ENCODE assay signal across 9 cellular contexts in the genomic region with DNA sequence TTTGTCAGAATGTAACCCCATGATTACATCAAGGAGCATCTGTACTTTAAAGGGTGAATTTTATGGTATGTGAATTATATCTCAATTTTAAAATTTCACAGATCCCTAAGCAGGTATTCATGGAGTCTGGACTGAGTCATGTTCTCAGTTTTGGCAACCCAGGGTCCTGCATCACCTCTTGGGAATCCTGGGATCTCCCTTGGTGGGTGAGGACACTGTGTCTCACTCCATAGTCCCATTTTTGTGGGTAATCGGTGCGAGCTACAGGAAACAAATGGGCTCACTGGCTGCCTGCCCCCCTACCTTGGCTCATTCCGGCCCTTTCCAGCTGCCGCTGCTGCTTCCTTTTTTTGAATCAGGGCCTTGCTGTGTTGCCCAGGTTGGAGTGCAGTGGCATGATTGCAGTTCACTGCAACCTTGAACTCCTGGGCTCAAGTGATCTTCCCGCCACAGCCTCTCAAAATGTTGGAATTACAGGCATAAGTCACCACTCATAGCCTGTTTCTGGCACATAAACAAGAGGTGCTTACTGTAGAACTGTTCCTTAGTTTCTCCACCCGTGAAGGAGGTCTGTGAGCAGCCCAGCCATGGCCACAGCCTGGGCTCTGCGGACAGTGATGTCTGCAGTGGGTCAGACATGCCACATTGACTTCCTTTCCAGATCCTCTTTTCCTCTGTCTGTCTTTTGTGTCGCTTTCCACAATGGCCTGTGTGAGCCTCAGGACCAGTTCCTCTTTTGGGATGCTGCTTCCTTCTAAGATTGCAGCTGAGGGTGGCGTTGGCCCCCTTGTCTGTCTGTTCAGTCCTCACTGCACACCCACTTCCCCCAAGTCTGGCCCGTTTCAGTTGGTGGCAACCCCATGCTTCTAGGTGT. TPM values are rescaled to one million over a fixed set of nuclear protein-coding genes. Genes with fewer than 3 reads are reported as not detected.
DNase-seq lines count a peak whose midpoint lies in the region; ATAC-seq and TF ChIP-seq lines count a peak whose summit lies in the region.
"Had no signal": no experiment of that assay in that cellular context is flagged by ENCODE, and none has a peak within 500 bp of the region (broad histone marks: within the 10 kb centered on the region; RNA-seq: fewer than 3 reads in every experiment).

No MANE protein-coding gene starts in this region.

- POLR2A ChIA-PET in SK-N-SH (lab: Yijun Ruan, JAX), result interaction anchor here (0.6 kb wide), 1 partner anchor 14 kb away, joined by 3 read pairs; no protein-coding TSS in a partner anchor

- intact Hi-C loops in Right ventricle myocardium inferior (cut with DNase I) (no loop called here), cardiac septum (cut with DNase I) (no loop called here), upper lobe of right lung (cut with DNase I) (no loop called here)

- no peaks in the 10 kb centered on the region for H3K79me2 ChIP-seq in SK-N-SH (ENCODE audit: insufficient read depth)

- no peaks in the 10 kb centered on the region for H3K27me3 ChIP-seq in MG63
- no peaks in the 10 kb centered on the region for H3K27me3 ChIP-seq in upper lobe of right lung
- H3K27me3 ChIP-seq in SK-N-SH (ENCODE audit: insufficient read depth), result no peaks in the 10 kb centered on the region

- H3K9ac ChIP-seq in SK-N-SH, result no peak overlapping the region

- TF ChIP-seq RAD21 in SK-N-SH (IDR thresholded peaks at IDR 0.05; ENCODE audit: low read length), result no peak

- H3F3A ChIP-seq in SK-N-SH (replicated peaks; ENCODE audit: insufficient read depth), result no peaks in the 10 kb centered on the region

- H3K4me2 ChIP-seq in SK-N-SH, result no peak overlapping the region

- peak overlapping the region; percentile 95 for H3K27ac Mint-ChIP-seq in endothelial cell (ENCODE audit: unreplicated experiment)

- peak; percentile 64 for DNase-seq in Right ventricle myocardium inferior (ENCODE audit: missing footprints)
- DNase-seq in cardiac septum (ENCODE audit: low spot score), result no peak
- peak; percentile 50 for DNase-seq in MG63
- DNase-seq in endothelial cell (ENCODE audit: low spot score), result no peak
- no peak for DNase-seq in upper lobe of right lung
- no peak for DNase-seq in COLO829 (ENCODE audit: low spot score)
- no peak for DNase-seq in NCI-H2227 (lab: John Stamatoyannopoulos, UW; ENCODE audit: unreplicated experiment)
- no peak for DNase-seq in SK-N-SH

- no peaks in the 10 kb centered on the region for H4K20me1 ChIP-seq in SK-N-SH (ENCODE audit: insufficient read depth)

- no peaks in the 10 kb centered on the region for H3K9me3 Mint-ChIP-seq in endothelial cell (ENCODE audit: unreplicated experiment)

- H3K4me1 Mint-ChIP-seq in endothelial cell (ENCODE audit: unreplicated experiment), result peaks cover 93% of the 10 kb centered on the region

- peaks cover 9% of the 10 kb centered on the region for H3K27me3 Mint-ChIP-seq in endothelial cell (ENCODE audit: unreplicated experiment)

- H3K36me3 Mint-ChIP-seq in endothelial cell (ENCODE audit: low read depth, unreplicated experiment), result peaks cover 55% of the 10 kb centered on the region

- CTCF ChIA-PET in SK-N-SH (lab: Yijun Ruan, JAX), result interaction anchor here (1.1 kb wide), 1 partner anchor 9 kb away, joined by 5 read pairs; no protein-coding TSS in a partner anchor

- H3K4me3 Mint-ChIP-seq in endothelial cell (ENCODE audit: unreplicated experiment), result peak overlapping the region; percentile 79

- no peak overlapping the region for H2AFZ ChIP-seq in SK-N-SH (ENCODE audit: low read depth)

- no peaks in the 10 kb centered on the region for H3K9me3 ChIP-seq in MG63
- no peaks in the 10 kb centered on the region for H3K9me3 ChIP-seq in upper lobe of right lung
- H3K9me3 ChIP-seq in SK-N-SH, result no peaks in the 10 kb centered on the region

- H3K27ac ChIP-seq in upper lobe of right lung (peak overlapping the region; percentile 3), SK-N-SH (ENCODE audit: low read depth in 2 of 2, low read length in 1 of 2) (no peak overlapping the region)

- no peak for TF ChIP-seq CTCF in endothelial cell (IDR thresholded peaks at IDR 0.05; ENCODE audit: unreplicated experiment)
- no peak for TF ChIP-seq CTCF in upper lobe of right lung (IDR thresholded peaks at IDR 0.05)
- no peak for TF ChIP-seq CTCF in SK-N-SH (IDR thresholded peaks at IDR 0.05)

- H3K4me3 ChIP-seq in MG63 (no peak overlapping the region), upper lobe of right lung (no peak overlapping the region), SK-N-SH (ENCODE audit: low read depth in 2 of 2, low read length in 1 of 2) (no peak overlapping the region)
- H3K4me3 ChIP-seq: lung had no signal

- H3K36me3 ChIP-seq in MG63 (no peaks in the 10 kb centered on the region), upper lobe of right lung (no peaks in the 10 kb centered on the region), SK-N-SH (replicated peaks in 1 of 2; ENCODE audit: control insufficient read depth in 1 of 2, insufficient read depth in 2 of 2, low read length in 1 of 2) (no peaks in the 10 kb centered on the region)

- H3K4me1 ChIP-seq in upper lobe of right lung, result peaks cover 59% of the 10 kb centered on the region
- H3K4me1 ChIP-seq in SK-N-SH (ENCODE audit: control insufficient read depth in 1 of 2, insufficient read depth in 2 of 2, low read depth in 1 of 2, low read length in 1 of 2), result peaks cover 0 to 8% of the 10 kb centered on the region in 2 experiments; a peak in 1 of 4 replicates

- H3K9me2 ChIP-seq in SK-N-SH, result no peaks in the 10 kb centered on the region

- 82% methylated on average over 9 of the region's 10 CpGs for WGBS in SK-N-SH (ENCODE audit: low lambda C conversion rate)

- peak; percentile 59 for ATAC-seq in Right ventricle myocardium inferior
- ATAC-seq in upper lobe of right lung, result peak; percentile 82

- no peak for TF ChIP-seq EP300 in SK-N-SH (IDR thresholded peaks at IDR 0.05; ENCODE audit: borderline replicate concordance in 1 of 2, low read depth in 1 of 2, low read length in 1 of 2)

TF ChIP-seq in SK-N-SH, 30 proteins besides CTCF, POLR2A, EP300 and RAD21:
- TF ChIP-seq MXI1 (IDR thresholded peaks at IDR 0.05; ENCODE audit: low read depth, low read length), result no peak

RNA-seq across cellular contexts. Expression of a gene that starts 14.5 kb away (rescaled TPM):
- 5.1 TPM for total RNA-seq in Right ventricle myocardium inferior
- 5.3 TPM for total RNA-seq in cardiac septum
- 5.3 and 7.8 TPM in 2 replicates for total RNA-seq in MG63 (2014; rRNA removed; shearing (Covaris generic); ENCODE audit: low replicate concordance)
- total RNA-seq in endothelial cell (ENCODE audit: unreplicated experiment), result 166 TPM
- 27.0 TPM for total RNA-seq in upper lobe of right lung
- 0.16 and 0.19 TPM in 2 replicates for polyA plus RNA-seq in SK-N-SH (2012; rRNA removed)
- polyA plus RNA-seq in SK-N-SH (2012; cell fraction: cytosol; rRNA removed), result 0.14 and 0.35 TPM in 2 replicates
- 0.38 and 0.56 TPM in 2 replicates for polyA plus RNA-seq in SK-N-SH (2012; cell fraction: nucleus; rRNA removed)

RNA-seq across cellular contexts. Expression of a gene that starts 51.5 kb away (rescaled TPM):
- total RNA-seq in Right ventricle myocardium inferior (not detected), cardiac septum (0.38 TPM), endothelial cell (ENCODE audit: unreplicated experiment) (1.5 TPM), upper lobe of right lung (not detected)
- not detected in 2 replicates for total RNA-seq in MG63 (2014; rRNA removed; shearing (Covaris generic); ENCODE audit: low replicate concordance)
- polyA plus RNA-seq in SK-N-SH (2012; rRNA removed), result not detected in 2 replicates
- polyA plus RNA-seq in SK-N-SH (2012; cell fraction: cytosol; rRNA removed), result not detected in 2 replicates
- not detected in 2 replicates for polyA plus RNA-seq in SK-N-SH (2012; cell fraction: nucleus; rRNA removed)
- total RNA-seq: lung had no signal
- polyA plus RNA-seq: lung had no signal

Comparison
In these comparisons a context has a peak if more than half of its experiments do, and no peak if none do; other contexts are left out.
1. DNase-seq: peak in Right ventricle myocardium inferior (single experiment) and MG63 (single experiment); none in cardiac septum (single experiment), endothelial cell (single experiment), upper lobe of right lung (single experiment), COLO829 (single experiment), NCI-H2227 (single experiment) and SK-N-SH (single experiment).